Comparison of ENCODE assay signal across 8 cellular contexts in the genomic region with DNA sequence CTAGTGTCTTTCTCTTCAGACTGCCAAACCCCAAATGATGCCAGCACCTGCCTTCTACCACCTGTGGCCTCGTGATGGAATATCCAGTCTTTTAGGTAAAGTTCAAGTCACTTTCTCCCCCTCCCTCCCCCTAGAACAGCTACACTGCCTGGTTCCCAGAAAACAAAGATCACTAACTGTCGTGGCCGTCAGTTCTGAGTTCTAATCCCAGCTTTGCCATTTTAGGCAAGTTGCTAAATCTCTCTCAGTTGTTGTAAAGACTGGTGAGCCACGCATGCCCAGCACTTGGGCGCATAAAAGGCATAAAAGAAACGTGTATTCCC. TPM values are rescaled to one million over a fixed set of nuclear protein-coding genes. Genes with fewer than 3 reads are reported as not detected.
DNase-seq lines count a peak whose midpoint lies in the region; ATAC-seq and TF ChIP-seq lines count a peak whose summit lies in the region.

No MANE protein-coding gene starts in this region.

- no peak for ATAC-seq in IMR-90 (ENCODE audit: low read depth)
- ATAC-seq in naive thymus-derived CD4-positive, alpha-beta T cell, result no peak

- peak overlapping the region; percentile 97 for H4K91ac ChIP-seq in IMR-90 (ENCODE audit: insufficient read depth, low read depth, low read length)

- H2BK20ac ChIP-seq in IMR-90 (ENCODE audit: low read depth, low read length), result peak overlapping the region; percentile 71

- peak overlapping the region; percentile 95 for H3K56ac ChIP-seq in IMR-90 (ENCODE audit: extremely low read depth, insufficient read depth, low read length)

- H3K9me1 ChIP-seq in IMR-90 (ENCODE audit: insufficient read depth, low read length), result peaks cover 21% of the 10 kb centered on the region

- peaks cover 52 to 84% (median 68%) of the 10 kb centered on the region in 7 donors for H3K4me1 Mint-ChIP-seq in naive thymus-derived CD4-positive, alpha-beta T cell

- H3K27me3 ChIP-seq in AG04450 (ENCODE audit: control insufficient read depth, insufficient read depth, low read length), result no peaks in the 10 kb centered on the region
- H3K27me3 ChIP-seq in IMR-90 (ENCODE audit: control insufficient read depth, insufficient read depth, low read length), result no peaks in the 10 kb centered on the region
- no peaks in the 10 kb centered on the region for H3K27me3 ChIP-seq in breast epithelium
- H3K27me3 ChIP-seq in naive thymus-derived CD4-positive, alpha-beta T cell (ENCODE audit: control insufficient read depth in 2 of 2, insufficient read depth in 2 of 2, low read length in 2 of 2), result no peaks in the 10 kb centered on the region

- peak overlapping the region; percentile 99 for H2BK5ac ChIP-seq in IMR-90 (ENCODE audit: low read depth, low read length, poor library complexity, severe bottlenecking)

- H3K9ac ChIP-seq in IMR-90 (ENCODE audit: low read depth, low read length), result peak overlapping the region; percentile 57

- POLR2A ChIA-PET in AG04450 (lab: Yijun Ruan, JAX), result interaction anchor here (0.6 to 3.4 kb wide), 19 partner anchors 11 to 301 kb away, joined by 3 to 32 read pairs (median 4); a partner anchor contains a TSS
- POLR2A ChIA-PET in IMR-90 (lab: Charles Lee; ENCODE audit: unreplicated experiment), result interaction anchor here (0.6 to 1.6 kb wide), 5 partner anchors 11 to 242 kb away, joined by 3 to 9 read pairs (median 5); no protein-coding TSS in a partner anchor
- POLR2A ChIA-PET in naive thymus-derived CD4-positive, alpha-beta T cell (lab: Charles Lee), result interaction anchor here (0.6 to 10.6 kb wide), 7 partner anchors 8 to 1323 kb away, joined by 3 to 272 read pairs (median 33); a partner anchor contains a TSS

- peak overlapping the region; percentile 62 for H3K18ac ChIP-seq in IMR-90 (ENCODE audit: low read depth, low read length)

- H2BK120ac ChIP-seq in IMR-90 (ENCODE audit: low read depth, low read length), result peak overlapping the region; percentile 88

- peaks cover 10 to 51% of the 10 kb centered on the region in 2 experiments; a peak in 3 of 4 replicates for H3K79me1 ChIP-seq in IMR-90 (ENCODE audit: low read depth in 1 of 2, low read length in 2 of 2)

- peak overlapping the region; percentile 99 for H2AK5ac ChIP-seq in IMR-90 (ENCODE audit: low read depth, low read length)

- TF ChIP-seq POLR2A in IMR-90 (IDR thresholded peaks at IDR 0.05; ENCODE audit: low read depth, low read length), result no peak
- no peak for TF ChIP-seq POLR2A in breast epithelium (IDR thresholded peaks at IDR 0.05)

- no TSS peak for BruUV-seq in IMR-90 (replicated peaks; lab: Mats Ljungman, UMichigan)

- H3K27ac ChIP-seq in AG04450 (ENCODE audit: low read depth, low read length) (peak overlapping the region; percentile 99), IMR-90 (ENCODE audit: insufficient read depth, low read length) (peak overlapping the region; percentile 97), breast epithelium (peak overlapping the region; percentile 94 to 98)
- H3K27ac ChIP-seq in naive thymus-derived CD4-positive, alpha-beta T cell (ENCODE audit: low read depth, low read length), result peak overlapping the region; percentile 91

- WGBS in IMR-90 (ENCODE audit: extremely low coverage in 2 of 2, insufficient read length in 1 of 2), 2 experiments, result 46% methylated on average over 3 of the region's 6 CpGs; no CpG with 5 or more reads in 1 of the 2 experiments

- intact Hi-C loops in IMR-90 (cut with micrococcal nuclease) (loop anchor here (1.0 to 2.0 kb wide), 5 partner anchors 38 to 270 kb away; a partner anchor contains a TSS), breast epithelium (cut with DNase I; ENCODE audit: low total_unique reads) (no loop called here)
- intact Hi-C loops in naive thymus-derived CD4-positive, alpha-beta T cell (cut with micrococcal nuclease), result loop anchor here (1.0 to 10.0 kb wide), 19 partner anchors 7 to 1405 kb away; a partner anchor contains a TSS

- H3K36me3 ChIP-seq in IMR-90 (ENCODE audit: control insufficient read depth, insufficient read depth, low read length) (peaks cover 2% of the 10 kb centered on the region; the same call in 1 of the 2 replicates), breast epithelium (no peaks in the 10 kb centered on the region)
- peaks cover 0 to 5% (median 0%) of the 10 kb centered on the region in 3 experiments for H3K36me3 ChIP-seq in naive thymus-derived CD4-positive, alpha-beta T cell (ENCODE audit: control insufficient read depth in 2 of 3, insufficient read depth in 3 of 3, low read length in 3 of 3)

- dilution Hi-C loops in IMR-90 (cut with HindIII; ENCODE audit: low sequenced_read_pairs, unreplicated experiment), result no loop called here

- peak overlapping the region; percentile 90 to 100 (median 98) for H3K4me3 Mint-ChIP-seq in naive thymus-derived CD4-positive, alpha-beta T cell

- peak overlapping the region; percentile 87 for H2BK15ac ChIP-seq in IMR-90 (ENCODE audit: low read depth, low read length)

- H3K9me3 ChIP-seq in AG04450 (ENCODE audit: control insufficient read depth, insufficient read depth, low read length) (no peaks in the 10 kb centered on the region; the same call in 1 of the 2 replicates), IMR-90 (ENCODE audit: control insufficient read depth, insufficient read depth, low read length) (no peaks in the 10 kb centered on the region), breast epithelium (no peaks in the 10 kb centered on the region)
- H3K9me3 ChIP-seq in naive thymus-derived CD4-positive, alpha-beta T cell (ENCODE audit: control insufficient read depth in 2 of 3, low read length in 3 of 3), result no peaks in the 10 kb centered on the region

- H3K4me2 ChIP-seq in IMR-90 (ENCODE audit: low read depth, low read length), result peak overlapping the region; percentile 65

- H3K4me3 ChIP-seq in AG04450 (ENCODE audit: low read depth, low read length) (peak overlapping the region; percentile 22; the same call in 1 of the 2 replicates), IMR-90 (ENCODE audit: insufficient read depth, low read depth, low read length) (no peak overlapping the region), breast epithelium (peak overlapping the region in 2 of 3 donors; percentile 87 to 88)
- peak overlapping the region; percentile 4 for H3K4me3 ChIP-seq in naive thymus-derived CD4-positive, alpha-beta T cell (ENCODE audit: low read length)

- peak overlapping the region; percentile 70 for H4K5ac ChIP-seq in IMR-90 (ENCODE audit: low read depth, low read length)

- DNase-seq in AG04450 (ENCODE audit: low read depth, low spot score) (no peak), IMR-90 (no peak), breast epithelium (ENCODE audit: low spot score in 2 of 2) (no peak), mucosa of gallbladder (ENCODE audit: low spot score) (no peak), activated gamma-delta T cell treated with Interleukin-2 at 50 U/mL for 16 hours (no peak), hepatic stellate cell (ENCODE audit: low spot score) (no peak)
- no peak for DNase-seq in naive thymus-derived CD4-positive, alpha-beta T cell
- no peak for DNase-seq in stimulated activated naive CD4-positive, alpha-beta T cell treated with Interleukin-2 at 50 U/mL for 16 hours (lab: John Stamatoyannopoulos, UW)

- peak overlapping the region; percentile 85 for H2AFZ ChIP-seq in IMR-90 (replicated peaks; ENCODE audit: low read length, poor library complexity)

- peaks cover 0 to 10% (median 0%) of the 10 kb centered on the region in 5 donors for H3K36me3 Mint-ChIP-seq in naive thymus-derived CD4-positive, alpha-beta T cell

- H3K9me3 Mint-ChIP-seq in naive thymus-derived CD4-positive, alpha-beta T cell, result no peaks in the 10 kb centered on the region

- in situ Hi-C loops in IMR-90 (cut with MboI; ENCODE audit: low sequenced_read_pairs), result loop anchor here (5.0 kb wide), 1 partner anchor 137 kb away; no protein-coding TSS in a partner anchor

- peak overlapping the region; percentile 97 for H3K14ac ChIP-seq in IMR-90 (replicated peaks; ENCODE audit: low read depth, low read length)

- peak overlapping the region; percentile 98 for H3K4ac ChIP-seq in IMR-90 (ENCODE audit: low read depth, low read length)

- peak overlapping the region; percentile 97 to 100 (median 98) for H3K27ac Mint-ChIP-seq in naive thymus-derived CD4-positive, alpha-beta T cell

- H4K8ac ChIP-seq in IMR-90 (ENCODE audit: low read depth in 2 of 2, low read length in 2 of 2), result peak overlapping the region; percentile 87 to 96

- TF ChIP-seq CTCF in AG04450 (IDR thresholded peaks at IDR 0.05; ENCODE audit: low read depth, low read length), result no peak
- no peak for TF ChIP-seq CTCF in IMR-90 (conservative IDR thresholded peaks at IDR 0.05; ENCODE audit: low read depth, low read length)
- no peak for TF ChIP-seq CTCF in breast epithelium (IDR thresholded peaks at IDR 0.05)

- TF ChIP-seq RAD21 in IMR-90 (IDR thresholded peaks at IDR 0.05; ENCODE audit: low read length), result no peak

- peaks cover 8% of the 10 kb centered on the region; the same call in 1 of the 2 replicates for H4K20me1 ChIP-seq in IMR-90 (ENCODE audit: insufficient read depth, low read length)

- peak overlapping the region; percentile 86 for H3K23ac ChIP-seq in IMR-90 (ENCODE audit: low read depth, low read length)

- CTCF ChIA-PET in AG04450 (lab: Charles Lee), result interaction anchor here (0.6 to 4.5 kb wide), 33 partner anchors 11 to 280 kb away, joined by 3 to 75 read pairs (median 5); a partner anchor contains a TSS
- CTCF ChIA-PET in IMR-90 (lab: Yijun Ruan, JAX), result interaction anchor here (0.6 to 2.6 kb wide), 25 partner anchors 9 to 239 kb away, joined by 3 to 31 read pairs (median 4); a partner anchor contains a TSS
- CTCF ChIA-PET in naive thymus-derived CD4-positive, alpha-beta T cell (lab: Charles Lee), result interaction anchor here (0.7 to 4.5 kb wide), 15 partner anchors 11 to 219 kb away, joined by 3 to 165 read pairs (median 6); a partner anchor contains a TSS

- H2AK9ac ChIP-seq in IMR-90 (replicated peaks; ENCODE audit: low read depth, low read length, poor library complexity), result peak overlapping the region; percentile 99

- H3K4me1 ChIP-seq in IMR-90 (ENCODE audit: control insufficient read depth, insufficient read depth, low read length) (peaks cover 19% of the 10 kb centered on the region), breast epithelium (peaks cover 11 to 30% of the 10 kb centered on the region in 2 donors)
- H3K4me1 ChIP-seq in naive thymus-derived CD4-positive, alpha-beta T cell (ENCODE audit: control insufficient read depth in 2 of 2, insufficient read depth in 2 of 2, low read length in 2 of 2), result peaks cover 39 to 56% of the 10 kb centered on the region in 2 donors

- H3K27me3 Mint-ChIP-seq in naive thymus-derived CD4-positive, alpha-beta T cell, result no peaks in the 10 kb centered on the region

RNA-seq across cellular contexts. Expression of a gene that starts 0.6 kb away (rescaled TPM):
- 88.5 and 92.3 TPM in 2 replicates for polyA plus RNA-seq in AG04450 (2011; rRNA removed)
- polyA minus RNA-seq in AG04450 (2011; rRNA and poly(A)+ RNA removed), result 27.3 and 30.2 TPM in 2 replicates
- total RNA-seq in IMR-90 (2012; rRNA removed), result 76.0 and 101 TPM in 2 replicates
- polyA plus RNA-seq in IMR-90 (2012; rRNA removed), result 63.5 and 77.8 TPM in 2 replicates
- polyA plus RNA-seq in IMR-90 (2012; cell fraction: cytosol; rRNA removed), result 67.3 and 70.8 TPM in 2 replicates
- 31.1 and 62.4 TPM in 2 replicates for polyA plus RNA-seq in IMR-90 (2012; cell fraction: nucleus; rRNA removed; ENCODE audit: low replicate concordance)
- 100 to 1,000 TPM; 107 to 118 (median 116) TPM for total RNA-seq in breast epithelium
- total RNA-seq in naive thymus-derived CD4-positive, alpha-beta T cell, result 10 to 100 TPM; 32.1 to 60.5 (median 47.2) TPM
- 100 to 1,000 TPM in 1 of 2 donors, 10 to 100 TPM in 1; 98.6 to 110 TPM for polyA plus RNA-seq in naive thymus-derived CD4-positive, alpha-beta T cell
- total RNA-seq in mucosa of gallbladder, result 57.7 TPM

RNA-seq across cellular contexts. Expression of a gene that starts 6.0 kb away (rescaled TPM):
- polyA plus RNA-seq in AG04450 (2011; rRNA removed) (23.4 and 28.2 TPM in 2 replicates), IMR-90 (2012; rRNA removed) (81.9 and 83.2 TPM in 2 replicates)
- polyA minus RNA-seq in AG04450 (2011; rRNA and poly(A)+ RNA removed), result 32.6 and 42.3 TPM in 2 replicates
- total RNA-seq in IMR-90 (2012; rRNA removed) (30.8 and 32.3 TPM in 2 replicates), breast epithelium (10 to 100 TPM; 67.4 to 78.0 (median 68.6) TPM), mucosa of gallbladder (123 TPM)
- polyA plus RNA-seq in IMR-90 (2012; cell fraction: cytosol; rRNA removed), result 96.4 and 165 TPM in 2 replicates
- polyA plus RNA-seq in IMR-90 (2012; cell fraction: nucleus; rRNA removed; ENCODE audit: low replicate concordance), result 182 and 323 TPM in 2 replicates
- total RNA-seq in naive thymus-derived CD4-positive, alpha-beta T cell, result 100 to 1,000 TPM; 156 to 257 (median 235) TPM
- 10 to 100 TPM; 15.2 to 55.0 TPM for polyA plus RNA-seq in naive thymus-derived CD4-positive, alpha-beta T cell

RNA-seq across cellular contexts. Expression of a gene that starts 24.9 kb away (rescaled TPM):
- polyA plus RNA-seq in AG04450 (2011; rRNA removed) (1.5 and 1.6 TPM in 2 replicates), IMR-90 (2012; rRNA removed) (0.83 and 1.1 TPM in 2 replicates)
- 0.83 and 1.1 TPM in 2 replicates for polyA minus RNA-seq in AG04450 (2011; rRNA and poly(A)+ RNA removed)
- total RNA-seq in IMR-90 (2012; rRNA removed) (0.54 and 0.56 TPM in 2 replicates), breast epithelium (10 to 100 TPM in 2 of 3 donors, 1 to 10 TPM in 1; 3.4 to 20.6 (median 11.1) TPM), mucosa of gallbladder (10.8 TPM)
- 0.82 and 1.6 TPM in 2 replicates for polyA plus RNA-seq in IMR-90 (2012; cell fraction: cytosol; rRNA removed)
- polyA plus RNA-seq in IMR-90 (2012; cell fraction: nucleus; rRNA removed; ENCODE audit: low replicate concordance), result 0.79 and 0.88 TPM in 2 replicates
- total RNA-seq in naive thymus-derived CD4-positive, alpha-beta T cell, result 1 to 10 TPM in 1 of 5 experiments, under 1 TPM in 3, not detected in 1; 0.05 to 2.5 (median 0.20) TPM
- not detected for polyA plus RNA-seq in naive thymus-derived CD4-positive, alpha-beta T cell
